ENCODE assay signal across 18 cellular contexts in the genomic region with DNA sequence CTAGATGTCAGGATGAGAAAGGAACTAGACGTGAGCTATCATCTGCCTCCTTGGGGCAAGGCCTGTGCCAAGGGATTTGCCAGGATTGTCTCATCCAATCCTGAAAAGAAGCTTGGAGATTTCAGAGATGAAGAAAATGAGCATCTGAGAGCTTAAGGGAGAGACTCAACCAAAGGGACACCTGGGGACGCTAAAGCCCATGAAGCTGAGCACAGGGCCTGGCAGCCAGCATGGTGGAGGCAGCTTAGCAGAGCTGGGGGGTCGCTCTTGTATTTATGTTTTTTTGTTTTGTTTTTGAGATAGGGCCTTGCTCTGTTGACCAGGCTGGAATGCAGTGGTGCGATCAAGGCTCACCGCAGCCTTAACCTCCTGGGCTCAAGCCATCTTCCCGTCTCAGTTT. TPM values are rescaled to one million over a fixed set of nuclear protein-coding genes. Genes with fewer than 3 reads are reported as not detected.
"Had no signal": no experiment of that assay in that cellular context is flagged by ENCODE, and none has a peak within 500 bp of the region (broad histone marks: within the 10 kb centered on the region; RNA-seq: fewer than 3 reads in every experiment).

No MANE protein-coding gene starts in this region.

- DNase-seq: activated CD4-positive, alpha-beta T cell treated with anti-CD3 and anti-CD28 coated beads, Interleukin-2, amount 50 U/mL, for 1 hour; activated naive CD4-positive, alpha-beta T cell treated with anti-CD3 and anti-CD28 coated beads for 36 hours; activated naive CD8-positive, alpha-beta T cell treated with anti-CD3 and anti-CD28 coated beads, Interleukin-2, amount 50 U/mL, for 24 hours; aorta; dermis blood vessel endothelial cell; effector memory CD8-positive, alpha-beta T cell; mammary epithelial cell; mucosa of descending colon; naive thymus-derived CD4-positive, alpha-beta T cell; occipital lobe; stimulated activated CD4-positive, alpha-beta T cell treated with anti-CD3 and anti-CD28 coated beads, Interleukin-2, amount 100 ng/mL, for 48 hours had no signal

- H3K36me3 ChIP-seq: gastroesophageal sphincter had no signal

- H3K27me3 ChIP-seq: gastroesophageal sphincter had no signal

- H3K4me1 Mint-ChIP-seq: activated naive CD8-positive, alpha-beta T cell treated with anti-CD3 and anti-CD28 coated beads, Interleukin-2, amount 50 U/mL, for 24 hours had no signal

- H3K4me3 ChIP-seq: gastroesophageal sphincter, mucosa of descending colon had no signal

- H3K9me3 Mint-ChIP-seq: activated naive CD4-positive, alpha-beta T cell treated with anti-CD3 and anti-CD28 coated beads for 36 hours; activated naive CD8-positive, alpha-beta T cell treated with anti-CD3 and anti-CD28 coated beads, Interleukin-2, amount 50 U/mL, for 24 hours; activated T-helper 2 cell treated with anti-CD3 and anti-CD28 coated beads, Interferon-gamma antibody, Interleukin-2, Interleukin-4, amounts not matched to agents 10 μg/mL and 5 μg/mL and 100 μg/mL, durations not matched to agents 14 hours and 24 hours and 36 hours; effector memory CD8-positive, alpha-beta T cell; naive thymus-derived CD4-positive, alpha-beta T cell; stimulated activated memory B cell treated with anti-CD40 and anti-IgM and Interleukin-4, amounts not matched to agents 10 μg/mL and 1 μg/mL and 100 μg/mL, for 72 hours had no signal

- ATAC-seq: activated CD4-positive, CD25-positive, alpha-beta regulatory T cell treated with anti-CD3 and anti-CD28 coated beads, Interleukin-2, amount 50 U/mL, for 24 hours; activated naive CD8-positive, alpha-beta T cell treated with anti-CD3 and anti-CD28 coated beads, Interleukin-2, amount 50 U/mL, for 24 hours; effector memory CD8-positive, alpha-beta T cell; gastroesophageal sphincter; mucosa of descending colon; naive thymus-derived CD4-positive, alpha-beta T cell; stimulated activated memory B cell treated with anti-CD40 and anti-IgM and Interleukin-4, amounts not matched to agents 10 μg/mL and 1 μg/mL and 100 μg/mL, for 72 hours had no signal

- H3K9me3 ChIP-seq: gastroesophageal sphincter, mucosa of descending colon had no signal

- H3K27ac Mint-ChIP-seq: activated naive CD4-positive, alpha-beta T cell treated with anti-CD3 and anti-CD28 coated beads for 36 hours; activated naive CD8-positive, alpha-beta T cell treated with anti-CD3 and anti-CD28 coated beads, Interleukin-2, amount 50 U/mL, for 24 hours; activated T-helper 2 cell treated with anti-CD3 and anti-CD28 coated beads, Interferon-gamma antibody, Interleukin-2, Interleukin-4, amounts not matched to agents 10 μg/mL and 5 μg/mL and 100 μg/mL, durations not matched to agents 14 hours and 24 hours and 36 hours; effector memory CD8-positive, alpha-beta T cell; stimulated activated memory B cell treated with anti-CD40 and anti-IgM and Interleukin-4, amounts not matched to agents 10 μg/mL and 1 μg/mL and 100 μg/mL, for 72 hours had no signal

- H3K4me3 Mint-ChIP-seq: activated naive CD4-positive, alpha-beta T cell treated with anti-CD3 and anti-CD28 coated beads for 36 hours; activated naive CD8-positive, alpha-beta T cell treated with anti-CD3 and anti-CD28 coated beads, Interleukin-2, amount 50 U/mL, for 24 hours; effector memory CD8-positive, alpha-beta T cell; naive thymus-derived CD4-positive, alpha-beta T cell; stimulated activated memory B cell treated with anti-CD40 and anti-IgM and Interleukin-4, amounts not matched to agents 10 μg/mL and 1 μg/mL and 100 μg/mL, for 72 hours had no signal

RNA-seq across cellular contexts. Expression of gene GLIS2, which starts 18.4 kb away (rescaled TPM):
- polyA plus RNA-seq: naive thymus-derived CD4-positive, alpha-beta T cell had no signal

RNA-seq across cellular contexts. Expression of gene SRL, which starts 55.6 kb away (rescaled TPM):
- total RNA-seq: activated CD8-positive, alpha-beta memory T cell treated with anti-CD3 and anti-CD28 coated beads for 36 hours; activated naive CD4-positive, alpha-beta T cell treated with anti-CD3 and anti-CD28 coated beads for 36 hours; activated T-helper 2 cell treated with anti-CD3 and anti-CD28 coated beads, Interferon-gamma antibody, Interleukin-2, Interleukin-4, amounts not matched to agents 10 μg/mL and 5 μg/mL and 100 μg/mL, durations not matched to agents 14 hours and 24 hours and 36 hours; bronchial epithelial cell; epithelial cell of proximal tubule; naive thymus-derived CD4-positive, alpha-beta T cell had no signal
- polyA plus RNA-seq: mammary epithelial cell; naive thymus-derived CD4-positive, alpha-beta T cell had no signal
